Comparison of ENCODE assay signal across 8 cellular contexts in the genomic region with DNA sequence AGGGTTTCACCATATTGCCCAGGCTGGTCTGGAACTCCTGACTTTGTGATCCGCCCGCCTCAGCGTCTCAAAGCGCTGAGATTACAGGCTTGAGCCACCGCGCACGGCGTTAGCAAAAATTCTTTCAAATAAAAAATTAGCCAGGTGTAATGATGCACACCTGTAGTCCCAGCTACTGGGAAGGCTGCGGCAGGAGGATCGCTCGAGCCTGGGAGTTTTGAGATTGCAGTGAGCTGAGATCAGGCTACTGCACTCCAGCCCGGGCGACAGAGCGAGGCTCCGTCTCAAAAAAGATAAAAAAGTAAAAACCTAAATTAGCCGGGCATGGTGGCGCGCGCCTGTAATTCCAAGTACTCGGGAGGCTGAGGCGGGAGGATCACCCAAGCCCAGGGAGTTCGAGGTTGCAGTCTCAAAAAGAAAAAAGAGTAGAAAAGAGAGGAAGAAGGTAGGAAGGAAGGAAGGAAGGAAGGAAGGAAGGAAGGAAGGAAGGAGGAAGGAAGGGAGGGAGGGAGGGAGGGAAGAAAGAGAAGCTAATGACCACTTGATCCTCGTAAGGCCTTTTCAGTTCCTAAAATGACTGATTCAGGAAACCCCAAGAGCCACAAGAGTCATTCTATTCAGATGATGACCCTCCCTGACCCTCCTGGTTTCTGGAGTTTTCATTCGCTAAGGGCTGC. TPM values are rescaled to one million over a fixed set of nuclear protein-coding genes. Genes with fewer than 3 reads are reported as not detected.
DNase-seq lines count a peak whose midpoint lies in the region; ATAC-seq, FAIRE-seq and TF ChIP-seq lines count a peak whose summit lies in the region.

No MANE protein-coding gene starts in this region.

- H3K9ac ChIP-seq in keratinocyte (ENCODE audit: control insufficient read depth, extremely low read depth, insufficient read depth, low read length): peak overlapping the region; percentile 90

- dilution Hi-C loops in keratinocyte (cut with MboI; ENCODE audit: extremely low pct_ligation_motif_present, low sequenced_read_pairs): no loop called here

- TF ChIP-seq CTCF in keratinocyte (optimal IDR thresholded peaks at IDR 0.05 in 1 of 3, IDR thresholded peaks at IDR 0.05 in 1 of 3, conservative IDR thresholded peaks at IDR 0.05 in 1 of 3; ENCODE audit: extremely low read depth in 1 of 3, insufficient read depth in 2 of 3, low read length in 3 of 3): no peak

- no peak overlapping the region for H2AFZ ChIP-seq in keratinocyte (ENCODE audit: control insufficient read depth, low read length)

- H3K9me3 Mint-ChIP-seq in activated T-helper 2 cell treated with anti-CD3 and anti-CD28 coated beads, Interferon-gamma antibody, Interleukin-2, Interleukin-4, amounts not matched to agents 10 μg/mL and 5 μg/mL and 100 μg/mL, durations not matched to agents 14 hours and 24 hours and 36 hours: no peaks in the 10 kb centered on the region

- H3K36me3 ChIP-seq in keratinocyte (ENCODE audit: control insufficient read depth in 2 of 2, extremely low read depth in 1 of 2, insufficient read depth in 2 of 2, low read length in 2 of 2) (no peaks in the 10 kb centered on the region), thymus (ENCODE audit: control insufficient read depth, insufficient read depth) (no peaks in the 10 kb centered on the region)

- H4K20me1 ChIP-seq in keratinocyte (ENCODE audit: control insufficient read depth, extremely low read depth, insufficient read depth, low read length): no peaks in the 10 kb centered on the region

- intact Hi-C loops in Right ventricle myocardium superior (cut with DNase I) (no loop called here), cardiac septum (cut with DNase I) (loop anchor here (5.0 kb wide), 1 partner anchor 65 kb away; a partner anchor contains a TSS)
- intact Hi-C loops in activated T-helper 2 cell treated with anti-CD3 and anti-CD28 coated beads, Interferon-gamma antibody, Interleukin-2, Interleukin-4, amounts not matched to agents 10 μg/mL and 5 μg/mL and 100 μg/mL, durations not matched to agents 14 hours and 24 hours and 36 hours (cut with micrococcal nuclease): loop anchor here (5.0 kb wide), 1 partner anchor 70 kb away; no protein-coding TSS in a partner anchor

- H3K79me2 ChIP-seq in keratinocyte (ENCODE audit: control insufficient read depth, insufficient read depth, low read length): no peaks in the 10 kb centered on the region

- DNase-seq in Right ventricle myocardium superior (no peak), cardiac septum (ENCODE audit: low spot score) (no peak), keratinocyte (ENCODE audit: low read depth, low spot score) (no peak), NCI-H82 treated with DMSO at 0.1 percent for 48 hours (lab: John Stamatoyannopoulos, UW; ENCODE audit: unreplicated experiment) (no peak)
- DNase-seq in activated T-helper 2 cell treated with anti-CD3 and anti-CD28 coated beads, Interferon-gamma antibody, Interleukin-2, Interleukin-4, amounts not matched to agents 10 μg/mL and 5 μg/mL and 100 μg/mL, durations not matched to agents 14 hours and 24 hours and 36 hours (ENCODE audit: low spot score): no peak
- DNase-seq in stimulated activated CD4-positive, alpha-beta T cell treated with anti-CD3 and anti-CD28 coated beads, Interleukin-2, amount 100 ng/mL, for 24 hours: no peak

- peak overlapping the region; percentile 74 for H3K4me3 Mint-ChIP-seq in activated T-helper 2 cell treated with anti-CD3 and anti-CD28 coated beads, Interferon-gamma antibody, Interleukin-2, Interleukin-4, amounts not matched to agents 10 μg/mL and 5 μg/mL and 100 μg/mL, durations not matched to agents 14 hours and 24 hours and 36 hours (ENCODE audit: low read depth)

- H3K27me3 ChIP-seq in keratinocyte (ENCODE audit: control insufficient read depth, extremely low read depth, insufficient read depth, low read length) (no peaks in the 10 kb centered on the region), thymus (ENCODE audit: control insufficient read depth, insufficient read depth) (peaks cover 32% of the 10 kb centered on the region)

- peak overlapping the region; percentile 58 for H3K27ac Mint-ChIP-seq in activated T-helper 2 cell treated with anti-CD3 and anti-CD28 coated beads, Interferon-gamma antibody, Interleukin-2, Interleukin-4, amounts not matched to agents 10 μg/mL and 5 μg/mL and 100 μg/mL, durations not matched to agents 14 hours and 24 hours and 36 hours

- H3K27ac ChIP-seq in keratinocyte (ENCODE audit: control insufficient read depth, insufficient read depth, low read length): peak overlapping the region; percentile 87
- H3K27ac ChIP-seq in thymus (ENCODE audit: low read depth): peak overlapping the region; percentile 91

- H3K27me3 Mint-ChIP-seq in activated T-helper 2 cell treated with anti-CD3 and anti-CD28 coated beads, Interferon-gamma antibody, Interleukin-2, Interleukin-4, amounts not matched to agents 10 μg/mL and 5 μg/mL and 100 μg/mL, durations not matched to agents 14 hours and 24 hours and 36 hours (ENCODE audit: low read depth): peaks cover 10% of the 10 kb centered on the region

- H3K36me3 Mint-ChIP-seq in activated T-helper 2 cell treated with anti-CD3 and anti-CD28 coated beads, Interferon-gamma antibody, Interleukin-2, Interleukin-4, amounts not matched to agents 10 μg/mL and 5 μg/mL and 100 μg/mL, durations not matched to agents 14 hours and 24 hours and 36 hours (ENCODE audit: low read depth): no peaks in the 10 kb centered on the region

- FAIRE-seq in keratinocyte (lab: Jason Lieb, UNC): no peak

- peaks cover 8% of the 10 kb centered on the region for H3K4me1 ChIP-seq in keratinocyte (ENCODE audit: control insufficient read depth, extremely low read depth, insufficient read depth, low read length)
- peaks cover 8% of the 10 kb centered on the region for H3K4me1 ChIP-seq in thymus (ENCODE audit: control insufficient read depth, insufficient read depth, low read length)

- ATAC-seq in Right ventricle myocardium superior (ENCODE audit: poor library complexity) (peak; percentile 42), HG03432 (IDR thresholded peaks at IDR 0.05; ENCODE audit: unreplicated experiment) (peak; percentile 26)

- H3K4me2 ChIP-seq in keratinocyte (ENCODE audit: control insufficient read depth, extremely low read depth, insufficient read depth, low read depth, low read length): peak overlapping the region; percentile 90

- peaks cover 4% of the 10 kb centered on the region for H3K4me1 Mint-ChIP-seq in activated T-helper 2 cell treated with anti-CD3 and anti-CD28 coated beads, Interferon-gamma antibody, Interleukin-2, Interleukin-4, amounts not matched to agents 10 μg/mL and 5 μg/mL and 100 μg/mL, durations not matched to agents 14 hours and 24 hours and 36 hours (ENCODE audit: low read depth)

- WGBS in thymus: 84% methylated on average over 24 of the region's 24 CpGs

- H3K9me3 ChIP-seq in keratinocyte (ENCODE audit: control insufficient read depth, low read depth, low read length): no peaks in the 10 kb centered on the region
- no peaks in the 10 kb centered on the region for H3K9me3 ChIP-seq in thymus (ENCODE audit: control insufficient read depth)

- H3K9me1 ChIP-seq in keratinocyte (ENCODE audit: control insufficient read depth, extremely low read depth, insufficient read depth, low read length): no peaks in the 10 kb centered on the region

- H3K4me3 ChIP-seq in keratinocyte (ENCODE audit: control insufficient read depth in 2 of 3, extremely low read depth in 1 of 3, insufficient read depth in 2 of 3, low read depth in 1 of 3, low read length in 3 of 3): peak overlapping the region; percentile 56 to 81 (median 68)
- peak overlapping the region; percentile 57 for H3K4me3 ChIP-seq in thymus (ENCODE audit: low read length)

RNA-seq across cellular contexts. Expression of a gene that starts 59.2 kb away (rescaled TPM):
- total RNA-seq in Right ventricle myocardium superior: 350 TPM
- total RNA-seq in cardiac septum: 400 TPM
- total RNA-seq in activated T-helper 2 cell treated with anti-CD3 and anti-CD28 coated beads, Interferon-gamma antibody, Interleukin-2, Interleukin-4, amounts not matched to agents 10 μg/mL and 5 μg/mL and 100 μg/mL, durations not matched to agents 14 hours and 24 hours and 36 hours: not detected in 2 replicates
- polyA plus RNA-seq in keratinocyte: not detected in 3 replicates
- not detected for polyA plus RNA-seq in keratinocyte (2011; ENCODE audit: low read depth)
- polyA plus RNA-seq in keratinocyte (2011; cell fraction: cytosol; rRNA removed): 0.02 TPM in 1 of 2 replicates, not detected in the other
- not detected in 2 replicates for polyA plus RNA-seq in keratinocyte (2011; cell fraction: nucleus; rRNA removed)
- 0.03 TPM in 1 of 2 replicates, not detected in the other for polyA plus RNA-seq in keratinocyte (2012; ENCODE audit: low replicate concordance)
- polyA minus RNA-seq in keratinocyte: not detected in 3 replicates
- polyA minus RNA-seq in keratinocyte (2011; cell fraction: cytosol; rRNA and poly(A)+ RNA removed): not detected
- polyA minus RNA-seq in keratinocyte (2011; cell fraction: nucleus; rRNA and poly(A)+ RNA removed): not detected in 2 replicates
- 1.1 TPM for polyA plus RNA-seq in thymus

Comparison
In these comparisons a context has a peak if more than half of its experiments do, and no peak if none do; other contexts are left out.
1. RNA of a gene that starts 59.2 kb away (total RNA-seq): 400 TPM in cardiac septum (single experiment) and 350 TPM in Right ventricle myocardium superior (single experiment); not detected in activated T-helper 2 cell treated with anti-CD3 and anti-CD28 coated beads, Interferon-gamma antibody, Interleukin-2, Interleukin-4, amounts not matched to agents 10 μg/mL and 5 μg/mL and 100 μg/mL, durations not matched to agents 14 hours and 24 hours and 36 hours; every median in the first group is over 100 times any median in the second.